35 cellular contexts compared by ENCODE assay signal in genomic region chrX:150216716-150217115, GRCh38.
"Had no signal": no experiment of that assay in that cellular context is flagged by ENCODE, and none has a peak within 500 bp of the region (broad histone marks: within the 10 kb centered on the region; RNA-seq: fewer than 3 reads in every experiment).

No MANE protein-coding gene starts in this region.

- H3K4me3 Mint-ChIP-seq: activated B cell treated with CpG ODN at 0.5 μM for 24 hours; activated CD4-positive, alpha-beta memory T cell treated with anti-CD3 and anti-CD28 coated beads for 36 hours; activated CD4-positive, alpha-beta T cell treated with anti-CD3 and anti-CD28 coated beads, Interleukin-2, amount 10 ng/mL, durations not matched to agents 24 days and 14 days; activated CD8-positive, alpha-beta T cell treated with anti-CD3 and anti-CD28 coated beads for 36 hours; activated naive CD4-positive, alpha-beta T cell treated with anti-CD3 and anti-CD28 coated beads for 36 hours; activated naive CD8-positive, alpha-beta T cell treated with anti-CD3 and anti-CD28 coated beads for 36 hours; activated T-cell treated with anti-CD3 and anti-CD28 coated beads, Interleukin-2, amount 50 U/mL, for 4 hours; activated T-cell treated with anti-CD3 and anti-CD28 coated beads, Interleukin-2, amount 50 U/mL, for 72 hours; activated T-helper 1 cell treated with anti-CD3 and anti-CD28 coated beads, Interleukin-12 subunit alpha, Interleukin-12 subunit beta, Interleukin-2, Interleukin-4 antibody, amounts not matched to agents 30 ng/mL and 10 ng/mL and 1 ng/mL, durations not matched to agents 14 hours and 24 hours and 36 hours; activated T-helper 17 cell treated with anti-CD3 and anti-CD28 coated beads, Interleukin-2, amount 50 U/mL, for 72 hours; T-helper 1 cell treated with Interleukin-12 subunit alpha and Interleukin-12 subunit beta and Interleukin-4 antibody, amounts not matched to agents 30 μg/mL and 1 μg/mL, for 36 hours; T-helper 2 cell treated with Interferon-gamma antibody and Interleukin-4, amounts not matched to agents 5 μg/mL and 100 μg/mL, for 36 hours had no signal

- H3K36me3 Mint-ChIP-seq: activated CD4-positive, alpha-beta memory T cell treated with anti-CD3 and anti-CD28 coated beads for 36 hours; activated naive CD4-positive, alpha-beta T cell treated with anti-CD3 and anti-CD28 coated beads, Interleukin-2, amount 50 U/mL, for 72 hours; activated naive CD8-positive, alpha-beta T cell treated with anti-CD3 and anti-CD28 coated beads for 36 hours had no signal

- H3K36me3 ChIP-seq: adrenal gland, brain microvascular endothelial cell, breast epithelium had no signal

- H3K27me3 Mint-ChIP-seq: activated B cell treated with CpG ODN at 0.5 μM for 24 hours; activated CD4-positive, alpha-beta memory T cell treated with anti-CD3 and anti-CD28 coated beads for 36 hours; activated CD8-positive, alpha-beta T cell treated with anti-CD3 and anti-CD28 coated beads for 36 hours; activated naive CD8-positive, alpha-beta T cell treated with anti-CD3 and anti-CD28 coated beads for 36 hours had no signal

- H3K27ac ChIP-seq: adrenal gland, body of pancreas, brain microvascular endothelial cell, breast epithelium, VCaP had no signal

- H3K4me1 ChIP-seq: adrenal gland, body of pancreas, breast epithelium had no signal

- H3K9me3 ChIP-seq: adrenal gland, body of pancreas, breast epithelium had no signal

- H3K27me3 ChIP-seq: body of pancreas, brain microvascular endothelial cell had no signal

- H3K4me3 ChIP-seq: adrenal gland, body of pancreas, breast epithelium had no signal

- H3K4me1 Mint-ChIP-seq: activated B cell treated with CpG ODN at 0.5 μM for 24 hours; activated CD4-positive, alpha-beta T cell treated with anti-CD3 and anti-CD28 coated beads, Interleukin-2, amount 10 ng/mL, durations not matched to agents 24 days and 14 days; activated naive CD8-positive, alpha-beta T cell treated with anti-CD3 and anti-CD28 coated beads for 36 hours; activated T-helper 17 cell treated with anti-CD3 and anti-CD28 coated beads, Interleukin-2, amount 50 U/mL, for 72 hours had no signal

- ATAC-seq: activated CD8-positive, alpha-beta T cell treated with anti-CD3 and anti-CD28 coated beads for 36 hours; activated naive CD4-positive, alpha-beta T cell treated with anti-CD3 and anti-CD28 coated beads, Interleukin-2, amount 50 U/mL, for 72 hours; activated T-cell treated with anti-CD3 and anti-CD28 coated beads, Interleukin-2, amount 50 U/mL, for 4 hours; activated T-helper 17 cell treated with anti-CD3 and anti-CD28 coated beads, Interleukin-2, amount 50 U/mL, for 72 hours; body of pancreas had no signal

- DNase-seq: activated B cell treated with CpG ODN at 0.5 μM for 24 hours; activated CD4-positive, alpha-beta memory T cell treated with anti-CD3 and anti-CD28 coated beads for 36 hours; activated CD4-positive, alpha-beta T cell treated with anti-CD3 and anti-CD28 coated beads for 4 hours; activated CD4-positive, alpha-beta T cell treated with anti-CD3 and anti-CD28 coated beads, Interleukin-2, amount 10 ng/mL, durations not matched to agents 24 days and 14 days; activated CD4-positive, alpha-beta T cell treated with anti-CD3 and anti-CD28 coated beads, Interleukin-2, amount 50 U/mL, for 1 hour; activated CD4-positive, alpha-beta T cell treated with anti-CD3 and anti-CD28 coated beads, Interleukin-2, amount 50 U/mL, for 4 hours; activated CD4-positive, CD25-positive, alpha-beta regulatory T cell treated with anti-CD3 and anti-CD28 coated beads, Interleukin-2, amount 50 U/mL, for 72 hours; activated CD8-positive, alpha-beta memory T cell treated with anti-CD3 and anti-CD28 coated beads, Interleukin-2, amount 50 U/mL, for 4 hours; activated CD8-positive, alpha-beta T cell treated with anti-CD3 and anti-CD28 coated beads for 36 hours; activated effector memory CD4-positive, alpha-beta T cell treated with anti-CD3 and anti-CD28 coated beads, Interleukin-2, amount 50 U/mL, for 16 hours; activated gamma-delta T cell treated with Interleukin-2 at 50 U/mL for 16 hours; activated naive CD4-positive, alpha-beta T cell; activated naive CD4-positive, alpha-beta T cell treated with anti-CD3 and anti-CD28 coated beads for 36 hours; activated naive CD4-positive, alpha-beta T cell treated with anti-CD3 and anti-CD28 coated beads, Interleukin-2, amount 50 U/mL, for 16 hours; activated naive CD8-positive, alpha-beta T cell treated with anti-CD3 and anti-CD28 coated beads for 36 hours; activated T-cell treated with anti-CD3 and anti-CD28 coated beads for 4 hours; activated T-cell treated with anti-CD3 and anti-CD28 coated beads, Interleukin-2, amount 50 U/mL, for 1 hour; activated T-cell treated with anti-CD3 and anti-CD28 coated beads, Interleukin-2, amount 50 U/mL, for 4 hours; activated T-cell treated with anti-CD3 and anti-CD28 coated beads, Interleukin-2, amount 50 U/mL, for 72 hours; adrenal gland; amniotic stem cell; aorta; body of pancreas; brain microvascular endothelial cell; central memory CD4-positive, alpha-beta T cell; T-helper 1 cell; T-helper 2 cell; T-helper 9 cell had no signal

- H3K27ac Mint-ChIP-seq: activated B cell treated with CpG ODN at 0.5 μM for 24 hours; activated CD4-positive, alpha-beta memory T cell treated with anti-CD3 and anti-CD28 coated beads for 36 hours; activated CD4-positive, alpha-beta T cell treated with anti-CD3 and anti-CD28 coated beads, Interleukin-2, amount 10 ng/mL, durations not matched to agents 24 days and 14 days; activated CD8-positive, alpha-beta T cell treated with anti-CD3 and anti-CD28 coated beads for 36 hours; activated naive CD4-positive, alpha-beta T cell treated with anti-CD3 and anti-CD28 coated beads for 36 hours; activated naive CD4-positive, alpha-beta T cell treated with anti-CD3 and anti-CD28 coated beads, Interleukin-2, amount 50 U/mL, for 72 hours; activated naive CD8-positive, alpha-beta T cell treated with anti-CD3 and anti-CD28 coated beads for 36 hours; activated T-cell treated with anti-CD3 and anti-CD28 coated beads, Interleukin-2, amount 50 U/mL, for 72 hours; activated T-helper 1 cell treated with anti-CD3 and anti-CD28 coated beads, Interleukin-12 subunit alpha, Interleukin-12 subunit beta, Interleukin-2, Interleukin-4 antibody, amounts not matched to agents 30 ng/mL and 10 ng/mL and 1 ng/mL, durations not matched to agents 14 hours and 24 hours and 36 hours; activated T-helper 17 cell treated with anti-CD3 and anti-CD28 coated beads, Interleukin-2, amount 50 U/mL, for 72 hours; T-helper 1 cell treated with Interleukin-12 subunit alpha and Interleukin-12 subunit beta and Interleukin-4 antibody, amounts not matched to agents 30 μg/mL and 1 μg/mL, for 36 hours; T-helper 2 cell treated with Interferon-gamma antibody and Interleukin-4, amounts not matched to agents 5 μg/mL and 100 μg/mL, for 36 hours had no signal

- H3K9me3 Mint-ChIP-seq: activated B cell treated with CpG ODN at 0.5 μM for 24 hours; activated CD4-positive, alpha-beta memory T cell treated with anti-CD3 and anti-CD28 coated beads for 36 hours; activated CD4-positive, alpha-beta T cell treated with anti-CD3 and anti-CD28 coated beads, Interleukin-2, amount 10 ng/mL, durations not matched to agents 24 days and 14 days; activated CD8-positive, alpha-beta T cell treated with anti-CD3 and anti-CD28 coated beads for 36 hours; activated naive CD4-positive, alpha-beta T cell treated with anti-CD3 and anti-CD28 coated beads for 36 hours; activated naive CD4-positive, alpha-beta T cell treated with anti-CD3 and anti-CD28 coated beads, Interleukin-2, amount 50 U/mL, for 72 hours; activated naive CD8-positive, alpha-beta T cell treated with anti-CD3 and anti-CD28 coated beads for 36 hours; activated T-cell treated with anti-CD3 and anti-CD28 coated beads, Interleukin-2, amount 50 U/mL, for 4 hours; activated T-cell treated with anti-CD3 and anti-CD28 coated beads, Interleukin-2, amount 50 U/mL, for 72 hours; activated T-helper 1 cell treated with anti-CD3 and anti-CD28 coated beads, Interleukin-12 subunit alpha, Interleukin-12 subunit beta, Interleukin-2, Interleukin-4 antibody, amounts not matched to agents 30 ng/mL and 10 ng/mL and 1 ng/mL, durations not matched to agents 14 hours and 24 hours and 36 hours; activated T-helper 17 cell treated with anti-CD3 and anti-CD28 coated beads, Interleukin-2, amount 50 U/mL, for 72 hours; T-helper 1 cell treated with Interleukin-12 subunit alpha and Interleukin-12 subunit beta and Interleukin-4 antibody, amounts not matched to agents 30 μg/mL and 1 μg/mL, for 36 hours; T-helper 2 cell treated with Interferon-gamma antibody and Interleukin-4, amounts not matched to agents 5 μg/mL and 100 μg/mL, for 36 hours had no signal
